ENCODE assay signal across 1 cellular context in genomic region chr3:194395767-194396527, GRCh38.
A peak's percentile ranks its signal among the peaks of the same experiment; 100 is the strongest.
TF ChIP-seq lines count a peak whose summit lies in the region.

No MANE protein-coding gene starts in this region.

TF ChIP-seq in K562, 482 proteins besides CTCF, POLR2A, EP300 and RAD21 (continued from another document and continues in another):
- TF ChIP-seq STAT5B (CRISPR knock-in tag; IDR thresholded peaks at IDR 0.05) (no peak), ARID2 (IDR thresholded peaks at IDR 0.05) (no peak), EGR1 (conservative IDR thresholded peaks at IDR 0.05) (peak; percentile 38; the same call in 1 of the 2 replicates), ZNF584 (CRISPR knock-in tag; IDR thresholded peaks at IDR 0.05; ENCODE audit: low read depth) (no peak), HDGF (IDR thresholded peaks at IDR 0.05) (no peak), MEF2A (IDR thresholded peaks at IDR 0.05; ENCODE audit: control insufficient read depth, low read depth, low read length) (no peak), SPI1 (IDR thresholded peaks at IDR 0.05; ENCODE audit: borderline replicate concordance, low read depth, low read length) (no peak), FOXM1 (IDR thresholded peaks at IDR 0.05; ENCODE audit: low read depth) (no peak), FOXM1 (CRISPR knock-in tag; IDR thresholded peaks at IDR 0.05; ENCODE audit: low read depth) (no peak), ELK3 (CRISPR knock-in tag; IDR thresholded peaks at IDR 0.05) (no peak), NFE2 (IDR thresholded peaks at IDR 0.05; ENCODE audit: low read depth) (no peak), BMI1 (IDR thresholded peaks at IDR 0.05; ENCODE audit: low read length) (no peak), MNT (conservative IDR thresholded peaks at IDR 0.05) (peak; percentile 10 to 55; a peak in 2 of 4 replicates), DPF2 (IDR thresholded peaks at IDR 0.05) (peak; percentile 39; the same call in 1 of the 2 replicates), CC2D1A (IDR thresholded peaks at IDR 0.05) (no peak), E2F5 (CRISPR knock-in tag; IDR thresholded peaks at IDR 0.05) (no peak), FOXK2 (conservative IDR thresholded peaks at IDR 0.05 in 1 of 2, IDR thresholded peaks at IDR 0.05 in 1 of 2; ENCODE audit: low read depth in 2 of 2) (0 out of 4 replicates have a peak, but pooled peaks of 1 of the 2 experiments have one; percentile 36), HMG20B (CRISPR knock-in tag; IDR thresholded peaks at IDR 0.05) (no peak), GATA2 (CRISPR knock-in tag; IDR thresholded peaks at IDR 0.05) (no peak), CTBP1 (IDR thresholded peaks at IDR 0.05; ENCODE audit: borderline replicate concordance) (peak; percentile 55; the same call in 1 of the 2 replicates), NFYB (IDR thresholded peaks at IDR 0.05; ENCODE audit: extremely low read depth, insufficient read length) (no peak), ZNF239 (CRISPR knock-in tag; IDR thresholded peaks at IDR 0.05) (no peak), TOE1 (IDR thresholded peaks at IDR 0.05; ENCODE audit: borderline replicate concordance) (no peak), TOE1 (CRISPR knock-in tag; IDR thresholded peaks at IDR 0.05; ENCODE audit: borderline replicate concordance, low read depth) (no peak), ETS2 (tag; IDR thresholded peaks at IDR 0.05; ENCODE audit: borderline replicate concordance, poor library complexity, severe bottlenecking) (no peak), SNAPC5 (CRISPR knock-in tag; IDR thresholded peaks at IDR 0.05) (no peak), ZKSCAN1 (IDR thresholded peaks at IDR 0.05; ENCODE audit: low read depth, low read length) (no peak), MTA1 (IDR thresholded peaks at IDR 0.05; ENCODE audit: borderline replicate concordance) (peak; percentile 30; the same call in 1 of the 2 replicates), PRDM10 (IDR thresholded peaks at IDR 0.05; ENCODE audit: partially characterized antibody) (no peak), ZNF609 (CRISPR knock-in tag; IDR thresholded peaks at IDR 0.05; ENCODE audit: borderline replicate concordance) (no peak), XRCC5 (IDR thresholded peaks at IDR 0.05; ENCODE audit: low read depth, low read length) (no peak), ZNF408 (CRISPR knock-in tag; IDR thresholded peaks at IDR 0.05; ENCODE audit: low read depth) (no peak), STAT6 (CRISPR knock-in tag; IDR thresholded peaks at IDR 0.05) (no peak), DIDO1 (tag; IDR thresholded peaks at IDR 0.05; ENCODE audit: low read depth) (no peak), ZNF224 (CRISPR knock-in tag; IDR thresholded peaks at IDR 0.05) (no peak), CSDE1 (IDR thresholded peaks at IDR 0.05) (no peak), ZNF589 (CRISPR knock-in tag; IDR thresholded peaks at IDR 0.05; ENCODE audit: low read depth) (no peak)
- TF ChIP-seq, protein P1, sequence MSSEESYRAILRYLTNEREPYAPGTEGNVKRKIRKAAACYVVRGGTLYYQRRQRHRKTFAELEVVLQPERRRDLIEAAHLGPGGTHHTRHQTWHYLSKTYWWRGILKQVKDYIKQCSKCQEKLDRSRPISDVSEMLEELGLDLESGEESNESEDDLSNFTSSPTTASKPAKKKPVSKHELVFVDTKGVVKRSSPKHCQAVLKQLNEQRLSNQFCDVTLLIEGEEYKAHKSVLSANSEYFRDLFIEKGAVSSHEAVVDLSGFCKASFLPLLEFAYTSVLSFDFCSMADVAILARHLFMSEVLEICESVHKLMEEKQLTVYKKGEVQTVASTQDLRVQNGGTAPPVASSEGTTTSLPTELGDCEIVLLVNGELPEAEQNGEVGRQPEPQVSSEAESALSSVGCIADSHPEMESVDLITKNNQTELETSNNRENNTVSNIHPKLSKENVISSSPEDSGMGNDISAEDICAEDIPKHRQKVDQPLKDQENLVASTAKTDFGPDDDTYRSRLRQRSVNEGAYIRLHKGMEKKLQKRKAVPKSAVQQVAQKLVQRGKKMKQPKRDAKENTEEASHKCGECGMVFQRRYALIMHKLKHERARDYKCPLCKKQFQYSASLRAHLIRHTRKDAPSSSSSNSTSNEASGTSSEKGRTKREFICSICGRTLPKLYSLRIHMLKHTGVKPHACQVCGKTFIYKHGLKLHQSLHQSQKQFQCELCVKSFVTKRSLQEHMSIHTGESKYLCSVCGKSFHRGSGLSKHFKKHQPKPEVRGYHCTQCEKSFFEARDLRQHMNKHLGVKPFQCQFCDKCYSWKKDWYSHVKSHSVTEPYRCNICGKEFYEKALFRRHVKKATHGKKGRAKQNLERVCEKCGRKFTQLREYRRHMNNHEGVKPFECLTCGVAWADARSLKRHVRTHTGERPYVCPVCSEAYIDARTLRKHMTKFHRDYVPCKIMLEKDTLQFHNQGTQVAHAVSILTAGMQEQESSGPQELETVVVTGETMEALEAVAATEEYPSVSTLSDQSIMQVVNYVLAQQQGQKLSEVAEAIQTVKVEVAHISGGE (CRISPR knock-in tag; IDR thresholded peaks at IDR 0.05): no peak
- TF ChIP-seq, protein P2, sequence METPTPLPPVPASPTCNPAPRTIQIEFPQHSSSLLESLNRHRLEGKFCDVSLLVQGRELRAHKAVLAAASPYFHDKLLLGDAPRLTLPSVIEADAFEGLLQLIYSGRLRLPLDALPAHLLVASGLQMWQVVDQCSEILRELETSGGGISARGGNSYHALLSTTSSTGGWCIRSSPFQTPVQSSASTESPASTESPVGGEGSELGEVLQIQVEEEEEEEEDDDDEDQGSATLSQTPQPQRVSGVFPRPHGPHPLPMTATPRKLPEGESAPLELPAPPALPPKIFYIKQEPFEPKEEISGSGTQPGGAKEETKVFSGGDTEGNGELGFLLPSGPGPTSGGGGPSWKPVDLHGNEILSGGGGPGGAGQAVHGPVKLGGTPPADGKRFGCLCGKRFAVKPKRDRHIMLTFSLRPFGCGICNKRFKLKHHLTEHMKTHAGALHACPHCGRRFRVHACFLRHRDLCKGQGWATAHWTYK (CRISPR knock-in tag; IDR thresholded peaks at IDR 0.05): no peak
- TF ChIP-seq, protein P3, sequence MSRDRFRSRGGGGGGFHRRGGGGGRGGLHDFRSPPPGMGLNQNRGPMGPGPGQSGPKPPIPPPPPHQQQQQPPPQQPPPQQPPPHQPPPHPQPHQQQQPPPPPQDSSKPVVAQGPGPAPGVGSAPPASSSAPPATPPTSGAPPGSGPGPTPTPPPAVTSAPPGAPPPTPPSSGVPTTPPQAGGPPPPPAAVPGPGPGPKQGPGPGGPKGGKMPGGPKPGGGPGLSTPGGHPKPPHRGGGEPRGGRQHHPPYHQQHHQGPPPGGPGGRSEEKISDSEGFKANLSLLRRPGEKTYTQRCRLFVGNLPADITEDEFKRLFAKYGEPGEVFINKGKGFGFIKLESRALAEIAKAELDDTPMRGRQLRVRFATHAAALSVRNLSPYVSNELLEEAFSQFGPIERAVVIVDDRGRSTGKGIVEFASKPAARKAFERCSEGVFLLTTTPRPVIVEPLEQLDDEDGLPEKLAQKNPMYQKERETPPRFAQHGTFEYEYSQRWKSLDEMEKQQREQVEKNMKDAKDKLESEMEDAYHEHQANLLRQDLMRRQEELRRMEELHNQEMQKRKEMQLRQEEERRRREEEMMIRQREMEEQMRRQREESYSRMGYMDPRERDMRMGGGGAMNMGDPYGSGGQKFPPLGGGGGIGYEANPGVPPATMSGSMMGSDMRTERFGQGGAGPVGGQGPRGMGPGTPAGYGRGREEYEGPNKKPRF (IDR thresholded peaks at IDR 0.05; ENCODE audit: low read depth, low read length): no peak
